Comparison of ENCODE assay signal across 22 cellular contexts in the genomic region with DNA sequence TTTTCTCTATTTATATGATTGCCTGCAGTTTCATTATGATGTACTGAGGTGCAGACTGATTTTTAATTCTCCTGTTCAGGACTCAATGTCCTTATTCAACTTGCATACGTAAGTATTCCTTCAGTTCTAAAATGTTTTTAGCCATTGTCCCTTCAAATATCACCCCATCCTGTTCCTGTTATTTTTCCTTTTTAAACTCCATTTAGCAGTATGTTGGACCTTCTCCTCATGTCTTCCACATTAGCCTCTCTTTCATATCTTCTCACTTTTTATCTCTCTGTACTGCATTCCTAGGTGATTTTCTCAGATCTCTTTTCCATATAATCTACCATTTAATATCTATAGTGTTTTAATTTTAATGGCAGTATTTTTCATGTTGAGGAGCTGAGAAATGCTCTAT.
A peak's percentile ranks its signal among the peaks of the same experiment; 100 is the strongest.
DNase-seq lines count a peak whose midpoint lies in the region; ATAC-seq and TF ChIP-seq lines count a peak whose summit lies in the region.
"Had no signal": no experiment of that assay in that cellular context is flagged by ENCODE, and none has a peak within 500 bp of the region (broad histone marks: within the 10 kb centered on the region; RNA-seq: fewer than 3 reads in every experiment).

No MANE protein-coding gene starts in this region.

- H3K36me3 Mint-ChIP-seq in GM23338 (ENCODE audit: low read depth) (peaks cover 20% of the 10 kb centered on the region), endothelial cell (ENCODE audit: low read depth, unreplicated experiment) (peaks cover 13% of the 10 kb centered on the region)
- peaks cover 7% of the 10 kb centered on the region for H3K36me3 Mint-ChIP-seq in effector memory CD8-positive, alpha-beta T cell (ENCODE audit: insufficient read depth)

- no peak overlapping the region for H3K4me2 ChIP-seq in GM23338
- H3K4me2 ChIP-seq: BLaER1 had no signal

- H3K36me3 ChIP-seq in GM23338 (ENCODE audit: insufficient read depth): peaks cover 14% of the 10 kb centered on the region
- H3K36me3 ChIP-seq: BLaER1 had no signal

- no peak overlapping the region for H2AFZ ChIP-seq in GM23338
- H2AFZ ChIP-seq: GM23248 had no signal

- H3K27ac ChIP-seq in GM23338 (ENCODE audit: low read depth): no peak overlapping the region
- H3K27ac ChIP-seq: 22Rv1, BLaER1, C4-2B, GM23248 had no signal

- TF ChIP-seq CTCF in GM23338 (conservative IDR thresholded peaks at IDR 0.05; ENCODE audit: low read depth in 2 of 2) (no peak), endothelial cell (IDR thresholded peaks at IDR 0.05; ENCODE audit: unreplicated experiment) (no peak)

- H3K27me3 Mint-ChIP-seq in GM23338 (ENCODE audit: insufficient read depth, low read depth, poor library complexity): no peaks in the 10 kb centered on the region
- H3K27me3 Mint-ChIP-seq in endothelial cell (ENCODE audit: unreplicated experiment): no peaks in the 10 kb centered on the region
- no peaks in the 10 kb centered on the region for H3K27me3 Mint-ChIP-seq in effector memory CD8-positive, alpha-beta T cell
- H3K27me3 Mint-ChIP-seq: B cell had no signal

- no peaks in the 10 kb centered on the region for H3K4me1 ChIP-seq in GM23338 (ENCODE audit: insufficient read depth)
- H3K4me1 ChIP-seq: BLaER1, Caco-2 had no signal

- H3K4me3 ChIP-seq in GM23338: no peak overlapping the region
- H3K4me3 ChIP-seq: BLaER1, GM23248 had no signal

- H3K9me3 Mint-ChIP-seq in GM23338: peaks cover 44% of the 10 kb centered on the region
- H3K9me3 Mint-ChIP-seq in endothelial cell (ENCODE audit: unreplicated experiment): peaks cover 13% of the 10 kb centered on the region
- peaks cover 0 to 7% of the 10 kb centered on the region in 2 donors for H3K9me3 Mint-ChIP-seq in effector memory CD8-positive, alpha-beta T cell

- DNase-seq in GM23338 (ENCODE audit: low spot score): peak; percentile 16
- DNase-seq in amniotic epithelial cell (ENCODE audit: low read depth): peak; percentile 24
- DNase-seq in endothelial cell (ENCODE audit: low spot score): no peak
- peak; percentile 9 for DNase-seq in left kidney (ENCODE audit: low read depth, low spot score)
- DNase-seq in DMS79 (lab: John Stamatoyannopoulos, UW): no peak
- no peak for DNase-seq in effector memory CD8-positive, alpha-beta T cell
- DNase-seq: Caco-2; CD4-positive, CD25-positive, alpha-beta regulatory T cell; CD8-positive, alpha-beta T cell; DMS153; EL; GF-D8; GM23248; H9; HFFc6 had no signal

- 0 out of 2 replicates have a peak, but pooled peaks cover 4% of the 10 kb centered on the region for H3K9me2 ChIP-seq in GM23338 (ENCODE audit: insufficient read depth)

- H4K20me1 ChIP-seq in GM23338 (replicated peaks; ENCODE audit: insufficient read depth): no peaks in the 10 kb centered on the region
- H4K20me1 ChIP-seq: BLaER1 had no signal

- no peaks in the 10 kb centered on the region for H3K27me3 ChIP-seq in GM23338 (ENCODE audit: insufficient read depth)
- H3K27me3 ChIP-seq: BLaER1 had no signal

- H3K27ac Mint-ChIP-seq in GM23338: no peak overlapping the region
- H3K27ac Mint-ChIP-seq in endothelial cell (ENCODE audit: unreplicated experiment): peak overlapping the region; percentile 17
- no peak overlapping the region for H3K27ac Mint-ChIP-seq in effector memory CD8-positive, alpha-beta T cell
- H3K27ac Mint-ChIP-seq: B cell; CD4-positive, CD25-positive, alpha-beta regulatory T cell; CD8-positive, alpha-beta T cell; H9; HFFc6 had no signal

- H3F3A ChIP-seq in GM23338 (replicated peaks; ENCODE audit: low read depth): no peaks in the 10 kb centered on the region

- ATAC-seq in GM23338: no peak
- no peak for ATAC-seq in HG02588 (IDR thresholded peaks at IDR 0.05; ENCODE audit: unreplicated experiment)
- no peak for ATAC-seq in effector memory CD8-positive, alpha-beta T cell (replicated peaks)
- no peak for ATAC-seq in GM18858 (IDR thresholded peaks at IDR 0.05; ENCODE audit: unreplicated experiment)
- ATAC-seq: CD8-positive, alpha-beta T cell; HCT116 had no signal

- H3K4me1 Mint-ChIP-seq in GM23338 (no peaks in the 10 kb centered on the region), endothelial cell (ENCODE audit: unreplicated experiment) (no peaks in the 10 kb centered on the region)
- H3K4me1 Mint-ChIP-seq in effector memory CD8-positive, alpha-beta T cell (ENCODE audit: low read depth in 2 of 2): no peaks in the 10 kb centered on the region
- H3K4me1 Mint-ChIP-seq: B cell, H9 had no signal

- H3K4me3 Mint-ChIP-seq in GM23338 (no peak overlapping the region), endothelial cell (ENCODE audit: unreplicated experiment) (no peak overlapping the region)
- H3K4me3 Mint-ChIP-seq in effector memory CD8-positive, alpha-beta T cell: no peak overlapping the region
- H3K4me3 Mint-ChIP-seq: B cell; CD8-positive, alpha-beta T cell; H9; HFFc6 had no signal

- H3K79me2 ChIP-seq in GM23338 (replicated peaks; ENCODE audit: insufficient read depth): no peaks in the 10 kb centered on the region

TF ChIP-seq in GM23338, 12 proteins besides CTCF, POLR2A, EP300 and RAD21:
- TF ChIP-seq EZH2 (IDR thresholded peaks at IDR 0.05; ENCODE audit: low read depth, unreplicated experiment) (no peak), CREB1 (CRISPR knock-in tag; IDR thresholded peaks at IDR 0.05; ENCODE audit: low read depth) (no peak), STAT1 (IDR thresholded peaks at IDR 0.05; ENCODE audit: unreplicated experiment) (no peak)
- TF ChIP-seq, protein P1, sequence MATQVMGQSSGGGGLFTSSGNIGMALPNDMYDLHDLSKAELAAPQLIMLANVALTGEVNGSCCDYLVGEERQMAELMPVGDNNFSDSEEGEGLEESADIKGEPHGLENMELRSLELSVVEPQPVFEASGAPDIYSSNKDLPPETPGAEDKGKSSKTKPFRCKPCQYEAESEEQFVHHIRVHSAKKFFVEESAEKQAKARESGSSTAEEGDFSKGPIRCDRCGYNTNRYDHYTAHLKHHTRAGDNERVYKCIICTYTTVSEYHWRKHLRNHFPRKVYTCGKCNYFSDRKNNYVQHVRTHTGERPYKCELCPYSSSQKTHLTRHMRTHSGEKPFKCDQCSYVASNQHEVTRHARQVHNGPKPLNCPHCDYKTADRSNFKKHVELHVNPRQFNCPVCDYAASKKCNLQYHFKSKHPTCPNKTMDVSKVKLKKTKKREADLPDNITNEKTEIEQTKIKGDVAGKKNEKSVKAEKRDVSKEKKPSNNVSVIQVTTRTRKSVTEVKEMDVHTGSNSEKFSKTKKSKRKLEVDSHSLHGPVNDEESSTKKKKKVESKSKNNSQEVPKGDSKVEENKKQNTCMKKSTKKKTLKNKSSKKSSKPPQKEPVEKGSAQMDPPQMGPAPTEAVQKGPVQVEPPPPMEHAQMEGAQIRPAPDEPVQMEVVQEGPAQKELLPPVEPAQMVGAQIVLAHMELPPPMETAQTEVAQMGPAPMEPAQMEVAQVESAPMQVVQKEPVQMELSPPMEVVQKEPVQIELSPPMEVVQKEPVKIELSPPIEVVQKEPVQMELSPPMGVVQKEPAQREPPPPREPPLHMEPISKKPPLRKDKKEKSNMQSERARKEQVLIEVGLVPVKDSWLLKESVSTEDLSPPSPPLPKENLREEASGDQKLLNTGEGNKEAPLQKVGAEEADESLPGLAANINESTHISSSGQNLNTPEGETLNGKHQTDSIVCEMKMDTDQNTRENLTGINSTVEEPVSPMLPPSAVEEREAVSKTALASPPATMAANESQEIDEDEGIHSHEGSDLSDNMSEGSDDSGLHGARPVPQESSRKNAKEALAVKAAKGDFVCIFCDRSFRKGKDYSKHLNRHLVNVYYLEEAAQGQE (IDR thresholded peaks at IDR 0.05; ENCODE audit: unreplicated experiment): no peak

Comparison
In these comparisons a context has a peak if more than half of its experiments do, and no peak if none do; other contexts are left out.
1. DNase-seq: peak in GM23338 (single experiment), amniotic epithelial cell (single experiment) and left kidney (single experiment); none in endothelial cell (single experiment), DMS79 (single experiment) and effector memory CD8-positive, alpha-beta T cell (0 of 3).